8 cellular contexts compared by ENCODE assay signal in genomic region chr2:117785740-117786139, GRCh38. TPM values are rescaled to one million over a fixed set of nuclear protein-coding genes. Genes with fewer than 3 reads are reported as not detected.
A peak's percentile ranks its signal among the peaks of the same experiment; 100 is the strongest.
DNase-seq lines count a peak whose midpoint lies in the region; ATAC-seq, FAIRE-seq and TF ChIP-seq lines count a peak whose summit lies in the region.

No MANE protein-coding gene starts in this region.

- no peak overlapping the region for H4K91ac ChIP-seq in IMR-90 (ENCODE audit: insufficient read depth, low read depth, low read length)

- no peak for FAIRE-seq in frontal cortex (lab: Jason Lieb, UNC)

- no peaks in the 10 kb centered on the region for H3K27me3 ChIP-seq in IMR-90 (ENCODE audit: control insufficient read depth, insufficient read depth, low read length)
- H3K27me3 ChIP-seq in PC-9 (ENCODE audit: insufficient read depth, low read depth): peaks cover 6% of the 10 kb centered on the region; the same call in 1 of the 2 replicates
- H3K27me3 ChIP-seq in brain microvascular endothelial cell (replicated peaks): no peaks in the 10 kb centered on the region

- CTCF ChIA-PET in IMR-90 (lab: Yijun Ruan, JAX) (no interaction called here), PC-9 (lab: Charles Lee) (no interaction called here)

- H3K36me3 ChIP-seq in IMR-90 (ENCODE audit: control insufficient read depth, insufficient read depth, low read length) (no peaks in the 10 kb centered on the region), PC-9 (ENCODE audit: low read depth) (no peaks in the 10 kb centered on the region), brain microvascular endothelial cell (replicated peaks) (no peaks in the 10 kb centered on the region)

- no peak overlapping the region for H4K5ac ChIP-seq in IMR-90 (ENCODE audit: low read depth, low read length)

- no peak overlapping the region for H4K8ac ChIP-seq in IMR-90 (ENCODE audit: low read depth in 2 of 2, low read length in 2 of 2)

- peak; percentile 33; the same call in 1 of the 2 replicates for TF ChIP-seq RAD21 in IMR-90 (IDR thresholded peaks at IDR 0.05; ENCODE audit: low read length)

- ATAC-seq in GM19035 (IDR thresholded peaks at IDR 0.05; ENCODE audit: unreplicated experiment): peak; percentile 81
- ATAC-seq in IMR-90 (ENCODE audit: low read depth): peak; percentile 57; the same call in 1 of the 2 replicates

- in situ Hi-C loops in IMR-90 (cut with MboI; ENCODE audit: low sequenced_read_pairs): no loop called here
- in situ Hi-C loops in brain microvascular endothelial cell (cut with HindIII; ENCODE audit: low pct_ligation_motif_present, low sequenced_read_pairs): no loop called here

- DNase-seq in DMS114 treated with DMSO at 0.1 percent for 48 hours (lab: John Stamatoyannopoulos, UW; ENCODE audit: unreplicated experiment) (peak; percentile 17), IMR-90 (peak; percentile 37), PC-9 (peak; percentile 17 to 49), brain microvascular endothelial cell (peak; percentile 58), lung microvascular endothelial cell (ENCODE audit: low read depth in 2 of 2) (peak; percentile 62 to 66), frontal cortex (ENCODE audit: low spot score in 2 of 2) (no peak), NCI-H187 treated with DMSO at 0.1 percent for 48 hours (lab: John Stamatoyannopoulos, UW) (no peak)

- no peak overlapping the region for H3K14ac ChIP-seq in IMR-90 (replicated peaks; ENCODE audit: low read depth, low read length)

- no peaks in the 10 kb centered on the region for H3K9me1 ChIP-seq in IMR-90 (ENCODE audit: insufficient read depth, low read length)

- H3K4me1 ChIP-seq in IMR-90 (ENCODE audit: control insufficient read depth, insufficient read depth, low read length) (no peaks in the 10 kb centered on the region), PC-9 (replicated peaks; ENCODE audit: insufficient read depth) (no peaks in the 10 kb centered on the region)

- H3K4me2 ChIP-seq in IMR-90 (ENCODE audit: low read depth, low read length) (no peak overlapping the region), PC-9 (no peak overlapping the region)

- H3K27ac ChIP-seq in IMR-90 (ENCODE audit: insufficient read depth, low read length) (no peak overlapping the region), PC-9 (no peak overlapping the region), brain microvascular endothelial cell (no peak overlapping the region)

- H3F3A ChIP-seq in PC-9 (ENCODE audit: insufficient read depth, low read depth): no peaks in the 10 kb centered on the region

- no peak overlapping the region for H3K4ac ChIP-seq in IMR-90 (ENCODE audit: low read depth, low read length)

- H2AK9ac ChIP-seq in IMR-90 (replicated peaks; ENCODE audit: low read depth, low read length, poor library complexity): no peak overlapping the region

- intact Hi-C loops in IMR-90 (cut with micrococcal nuclease): no loop called here
- intact Hi-C loops in PC-9 (cut with micrococcal nuclease; ENCODE audit: unreplicated experiment): loop anchor here (2.0 kb wide), 1 partner anchor 315 kb away; no protein-coding TSS in a partner anchor

- TF ChIP-seq CTCF in IMR-90 (conservative IDR thresholded peaks at IDR 0.05; ENCODE audit: low read depth, low read length) (peak; percentile 59), PC-9 (conservative IDR thresholded peaks at IDR 0.05) (peak; percentile 85), brain microvascular endothelial cell (IDR thresholded peaks at IDR 0.05; ENCODE audit: low read depth, low read length, missing control alignments) (peak; percentile 66)

- H3K79me1 ChIP-seq in IMR-90 (ENCODE audit: low read depth in 1 of 2, low read length in 2 of 2): no peaks in the 10 kb centered on the region

- H3K9me3 ChIP-seq in IMR-90 (ENCODE audit: control insufficient read depth, insufficient read depth, low read length): no peaks in the 10 kb centered on the region
- no peaks in the 10 kb centered on the region for H3K9me3 ChIP-seq in PC-9 (ENCODE audit: insufficient read depth, low read depth)

- no peak for TF ChIP-seq POLR2A in IMR-90 (IDR thresholded peaks at IDR 0.05; ENCODE audit: low read depth, low read length)

- no peak overlapping the region for H3K56ac ChIP-seq in IMR-90 (ENCODE audit: extremely low read depth, insufficient read depth, low read length)

- no peaks in the 10 kb centered on the region for H3K9me2 ChIP-seq in PC-9 (ENCODE audit: insufficient read depth)

- dilution Hi-C loops in IMR-90 (cut with HindIII; ENCODE audit: low sequenced_read_pairs, unreplicated experiment): no loop called here

- no peak overlapping the region for H2BK20ac ChIP-seq in IMR-90 (ENCODE audit: low read depth, low read length)

- no peak overlapping the region for H2BK120ac ChIP-seq in IMR-90 (ENCODE audit: low read depth, low read length)

- no peak overlapping the region for H2AFZ ChIP-seq in IMR-90 (replicated peaks; ENCODE audit: low read length, poor library complexity)
- no peak overlapping the region for H2AFZ ChIP-seq in PC-9

- no peak overlapping the region for H3K18ac ChIP-seq in IMR-90 (ENCODE audit: low read depth, low read length)

- BruUV-seq in IMR-90 (replicated peaks; lab: Mats Ljungman, UMichigan) (no TSS peak), PC-9 (replicated peaks; lab: Mats Ljungman, UMichigan) (no TSS peak)

- no peak overlapping the region for H3K9ac ChIP-seq in IMR-90 (ENCODE audit: low read depth, low read length)

- no peak overlapping the region for H2BK5ac ChIP-seq in IMR-90 (ENCODE audit: low read depth, low read length, poor library complexity, severe bottlenecking)

- H4K20me1 ChIP-seq in IMR-90 (ENCODE audit: insufficient read depth, low read length) (no peaks in the 10 kb centered on the region), PC-9 (ENCODE audit: insufficient read depth) (no peaks in the 10 kb centered on the region)

- H3K23ac ChIP-seq in IMR-90 (ENCODE audit: low read depth, low read length): no peak overlapping the region

- H3K4me3 ChIP-seq in IMR-90 (ENCODE audit: insufficient read depth, low read depth, low read length) (no peak overlapping the region), PC-9 (no peak overlapping the region), brain microvascular endothelial cell (ENCODE audit: low read depth, low read length) (no peak overlapping the region)

- H3K79me2 ChIP-seq in PC-9 (ENCODE audit: low read depth): no peaks in the 10 kb centered on the region

- H2BK15ac ChIP-seq in IMR-90 (ENCODE audit: low read depth, low read length): no peak overlapping the region

- H2AK5ac ChIP-seq in IMR-90 (ENCODE audit: low read depth, low read length): no peak overlapping the region

- POLR2A ChIA-PET in IMR-90 (lab: Charles Lee; ENCODE audit: unreplicated experiment): no interaction called here
- POLR2A ChIA-PET in PC-9 (lab: Charles Lee; ENCODE audit: unreplicated experiment): interaction anchor here (0.6 kb wide), 1 partner anchor 437 kb away, joined by 4 read pairs; no protein-coding TSS in a partner anchor

TF ChIP-seq in IMR-90, 13 proteins besides CTCF, POLR2A, EP300 and RAD21:
- TF ChIP-seq, protein P1, sequence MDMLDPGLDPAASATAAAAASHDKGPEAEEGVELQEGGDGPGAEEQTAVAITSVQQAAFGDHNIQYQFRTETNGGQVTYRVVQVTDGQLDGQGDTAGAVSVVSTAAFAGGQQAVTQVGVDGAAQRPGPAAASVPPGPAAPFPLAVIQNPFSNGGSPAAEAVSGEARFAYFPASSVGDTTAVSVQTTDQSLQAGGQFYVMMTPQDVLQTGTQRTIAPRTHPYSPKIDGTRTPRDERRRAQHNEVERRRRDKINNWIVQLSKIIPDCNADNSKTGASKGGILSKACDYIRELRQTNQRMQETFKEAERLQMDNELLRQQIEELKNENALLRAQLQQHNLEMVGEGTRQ (IDR thresholded peaks at IDR 0.05; ENCODE audit: low read depth, low read length): no peak
- TF ChIP-seq SMC3 (IDR thresholded peaks at IDR 0.05; ENCODE audit: low read depth, low read length): peak; percentile 37

RNA-seq across cellular contexts. Expression of gene DDX18, which starts 28.8 kb away (rescaled TPM):
- total RNA-seq in IMR-90 (2012; rRNA removed): 68.3 and 69.9 TPM in 2 replicates
- polyA plus RNA-seq in IMR-90 (2012; rRNA removed): 30.2 and 34.6 TPM in 2 replicates
- polyA plus RNA-seq in IMR-90 (2012; cell fraction: cytosol; rRNA removed): 7.0 and 8.2 TPM in 2 replicates
- polyA plus RNA-seq in IMR-90 (2012; cell fraction: nucleus; rRNA removed; ENCODE audit: low replicate concordance): 6.7 and 49.9 TPM in 2 replicates
- 59.8 and 76.0 TPM in 2 replicates for total RNA-seq in PC-9 (2021)
- 29.9 and 42.9 TPM in 2 replicates for total RNA-seq in lung microvascular endothelial cell
- 79.5 TPM for total RNA-seq in frontal cortex

Comparison
In these comparisons a context has a peak if more than half of its experiments do, and no peak if none do; other contexts are left out.
1. DNase-seq: peak in DMS114 treated with DMSO at 0.1 percent for 48 hours (single experiment), IMR-90 (single experiment), PC-9 (2 of 2), brain microvascular endothelial cell (single experiment) and lung microvascular endothelial cell (2 of 2); none in frontal cortex (0 of 2) and NCI-H187 treated with DMSO at 0.1 percent for 48 hours (single experiment).
2. Peak in every context shown above with its lines, with median percentiles within 50 percentile points of each other: CTCF ChIP-seq.